8 cellular contexts compared by ENCODE assay signal in the genomic region with DNA sequence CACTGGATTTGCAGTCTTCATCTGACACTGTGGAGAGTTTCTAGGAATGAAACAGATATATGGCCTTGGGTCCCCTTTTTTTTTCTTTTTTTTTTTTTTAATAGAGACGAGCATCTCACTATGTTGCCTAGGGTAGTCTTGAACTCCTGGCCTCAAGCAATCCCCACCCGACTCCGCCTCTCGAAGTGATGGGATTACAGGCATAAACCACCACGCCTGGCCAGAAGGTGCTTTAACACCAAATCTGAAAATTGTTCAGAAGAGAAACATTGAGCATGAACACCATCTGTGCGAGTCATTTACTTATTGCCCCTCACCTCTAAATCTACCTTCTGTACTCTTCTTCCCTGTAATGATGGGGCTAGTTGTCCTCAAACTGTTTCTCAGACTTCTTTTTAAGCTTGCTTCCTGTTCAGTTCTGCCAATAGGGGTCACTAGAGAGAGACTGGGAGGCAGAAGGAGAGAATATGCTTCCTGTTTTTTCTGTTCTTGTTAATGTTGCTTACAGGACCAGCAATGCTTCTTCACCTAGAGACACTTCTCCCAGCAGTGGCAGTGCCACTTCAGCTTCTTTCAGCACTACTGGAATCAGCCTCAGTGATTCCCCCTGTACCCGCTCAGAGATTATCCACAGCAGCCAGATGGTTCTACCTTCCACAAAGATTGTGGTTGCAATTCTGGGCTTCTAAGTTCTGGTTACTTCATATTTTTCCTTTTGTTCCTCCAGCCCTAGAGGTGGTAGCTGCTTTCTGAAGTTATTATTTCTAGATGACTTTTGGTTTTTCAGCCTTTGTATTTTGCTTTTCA.
DNase-seq lines count a peak whose midpoint lies in the region; ATAC-seq and TF ChIP-seq lines count a peak whose summit lies in the region.

No MANE protein-coding gene starts in this region.

- H3K9me3 ChIP-seq in HAP-1 (0 out of 2 replicates have a peak, but pooled peaks cover 2% of the 10 kb centered on the region), OCI-LY3 (ENCODE audit: insufficient read depth, low read length) (no peaks in the 10 kb centered on the region)

- TF ChIP-seq CTCF in OCI-LY3 (IDR thresholded peaks at IDR 0.05; ENCODE audit: low read depth, low read length) (peak; percentile 75), coronary artery (IDR thresholded peaks at IDR 0.05) (peak; percentile 24)

- H3K27me3 ChIP-seq in HAP-1 (ENCODE audit: low read depth) (no peaks in the 10 kb centered on the region), OCI-LY3 (ENCODE audit: low read depth, low read length) (no peaks in the 10 kb centered on the region)

- no peak overlapping the region for H3K9ac ChIP-seq in OCI-LY3 (ENCODE audit: low read length)

- in situ Hi-C loops in HAP-1 (cut with MboI; ENCODE audit: low sequenced_read_pairs): no loop called here

- H3K4me1 ChIP-seq in HAP-1: peaks cover 36% of the 10 kb centered on the region
- H3K4me1 ChIP-seq in OCI-LY3 (ENCODE audit: low read length): 0 out of 2 replicates have a peak, but pooled peaks cover 2% of the 10 kb centered on the region

- H3K4me2 ChIP-seq in OCI-LY3 (ENCODE audit: low read length): no peak overlapping the region

- ATAC-seq in HG02852 (IDR thresholded peaks at IDR 0.05; ENCODE audit: unreplicated experiment): no peak
- no peak for ATAC-seq in GM19035 (IDR thresholded peaks at IDR 0.05; ENCODE audit: unreplicated experiment)
- no peak for ATAC-seq in HG02981 (IDR thresholded peaks at IDR 0.05; ENCODE audit: unreplicated experiment)

- no peak overlapping the region for H3K4me3 ChIP-seq in HAP-1
- no peak overlapping the region for H3K4me3 ChIP-seq in OCI-LY3 (ENCODE audit: low read length)
- H3K4me3 ChIP-seq in coronary artery: no peak overlapping the region

- H3K27ac ChIP-seq in OCI-LY3 (ENCODE audit: low read length) (no peak overlapping the region), coronary artery (no peak overlapping the region)

- no peaks in the 10 kb centered on the region for H3K79me2 ChIP-seq in OCI-LY3 (ENCODE audit: low read length)

- H3K36me3 ChIP-seq in HAP-1 (replicated peaks): peaks cover 4% of the 10 kb centered on the region; the same call in 1 of the 2 replicates
- H3K36me3 ChIP-seq in OCI-LY3 (replicated peaks; ENCODE audit: low read depth, low read length): no peaks in the 10 kb centered on the region

- DNase-seq in DMS 273 treated with DMSO at 0.1 percent for 48 hours (lab: John Stamatoyannopoulos, UW) (peak; percentile 23), HAP-1 (ENCODE audit: low spot score in 2 of 2) (peak; percentile 39 to 71), coronary artery (ENCODE audit: low spot score) (no peak), medulla oblongata (ENCODE audit: extremely low spot score) (peak; percentile 61)

- peak overlapping the region; percentile 63 for H2AFZ ChIP-seq in OCI-LY3 (ENCODE audit: low read depth, low read length)

- no peaks in the 10 kb centered on the region for H4K20me1 ChIP-seq in OCI-LY3 (ENCODE audit: insufficient read depth, low read length)
